ENCODE assay signal across 22 cellular contexts in genomic region chr7:103063895-103064294, GRCh38.
"Had no signal": no experiment of that assay in that cellular context is flagged by ENCODE, and none has a peak within 500 bp of the region (broad histone marks: within the 10 kb centered on the region; RNA-seq: fewer than 3 reads in every experiment).

No MANE protein-coding gene starts in this region.

- H3K4me1 ChIP-seq: ascending aorta, breast epithelium, gastrocnemius medialis, heart right ventricle, lower lobe of right lung, psoas muscle, upper lobe of left lung had no signal

- H3K27me3 ChIP-seq: ascending aorta, breast epithelium, gastrocnemius medialis, heart right ventricle, right lobe of liver, upper lobe of left lung had no signal

- H3K9me3 ChIP-seq: ascending aorta, breast epithelium, gastrocnemius medialis, heart right ventricle, lower lobe of right lung, psoas muscle, right lobe of liver, upper lobe of left lung had no signal

- H3K27ac ChIP-seq: ascending aorta, breast epithelium, gastrocnemius medialis, heart right ventricle, lower lobe of right lung, psoas muscle, right lobe of liver, upper lobe of left lung had no signal

- ATAC-seq: gastrocnemius medialis; heart right ventricle; left colon; lower lobe of right lung; psoas muscle; right lobe of liver; stimulated activated naive CD8-positive, alpha-beta T cell treated with anti-CD3 and anti-CD28 coated beads, Interleukin-15, amount 100 ng/mL, for 72 hours had no signal

- H3K27ac Mint-ChIP-seq: dendritic cell treated with granulocyte-macrophage colony-stimulating factor and Interleukin-4, amounts not matched to agents 40 ng/mL and 50 ng/mL, for 4 days; stimulated activated naive CD8-positive, alpha-beta T cell treated with anti-CD3 and anti-CD28 coated beads, Interleukin-15, amount 100 ng/mL, for 72 hours had no signal

- H3K4me3 Mint-ChIP-seq: dendritic cell treated with granulocyte-macrophage colony-stimulating factor and Interleukin-4, amounts not matched to agents 40 ng/mL and 50 ng/mL, for 4 days; neural crest cell; stimulated activated naive CD8-positive, alpha-beta T cell treated with anti-CD3 and anti-CD28 coated beads, Interleukin-15, amount 100 ng/mL, for 72 hours had no signal

- DNase-seq: activated CD4-positive, CD25-positive, alpha-beta regulatory T cell; activated naive CD4-positive, alpha-beta T cell; activated T-cell treated with anti-CD3 and anti-CD28 coated beads for 4 hours; cerebellar nuclear complex; effector memory CD4-positive, alpha-beta T cell; gastrocnemius medialis; heart right ventricle; left colon; lower lobe of right lung; psoas muscle; right lobe of liver; stimulated activated CD4-positive, alpha-beta T cell treated with anti-CD3 and anti-CD28 coated beads, Interleukin-4, amount 100 ng/mL, for 4 hours; stimulated activated CD8-positive, alpha-beta memory T cell treated with anti-CD3 and anti-CD28 coated beads, Interleukin-4, amount 100 ng/mL, for 48 hours; stimulated activated naive CD8-positive, alpha-beta T cell treated with anti-CD3 and anti-CD28 coated beads, Interleukin-15, amount 100 ng/mL, for 72 hours; T-helper 2 cell; upper lobe of left lung had no signal

- H3K36me3 ChIP-seq: ascending aorta, breast epithelium, gastrocnemius medialis, heart right ventricle, lower lobe of right lung, right lobe of liver, upper lobe of left lung had no signal

- H3K4me1 Mint-ChIP-seq: neural crest cell; stimulated activated naive CD8-positive, alpha-beta T cell treated with anti-CD3 and anti-CD28 coated beads, Interleukin-15, amount 100 ng/mL, for 72 hours had no signal

- FAIRE-seq: islet of Langerhans had no signal

- H3K9me3 Mint-ChIP-seq: dendritic cell treated with granulocyte-macrophage colony-stimulating factor and Interleukin-4, amounts not matched to agents 40 ng/mL and 50 ng/mL, for 4 days; stimulated activated naive CD8-positive, alpha-beta T cell treated with anti-CD3 and anti-CD28 coated beads, Interleukin-15, amount 100 ng/mL, for 72 hours had no signal

- H3K27me3 Mint-ChIP-seq: dendritic cell treated with granulocyte-macrophage colony-stimulating factor and Interleukin-4, amounts not matched to agents 40 ng/mL and 50 ng/mL, for 4 days; stimulated activated naive CD8-positive, alpha-beta T cell treated with anti-CD3 and anti-CD28 coated beads, Interleukin-15, amount 100 ng/mL, for 72 hours had no signal

- H3K4me3 ChIP-seq: ascending aorta, breast epithelium, gastrocnemius medialis, heart right ventricle, lower lobe of right lung, psoas muscle, right lobe of liver, smooth muscle cell, upper lobe of left lung had no signal

- H3K4me2 ChIP-seq: smooth muscle cell had no signal
